Comparison of ENCODE assay signal across 8 cellular contexts in genomic region chr17:81869221-81870154, GRCh38. TPM values are rescaled to one million over a fixed set of nuclear protein-coding genes. Genes with fewer than 3 reads are reported as not detected.
DNase-seq lines count a peak whose midpoint lies in the region; ATAC-seq, FAIRE-seq and TF ChIP-seq lines count a peak whose summit lies in the region.

No MANE protein-coding gene starts in this region.

- H3K9me3 ChIP-seq in CD4-positive, alpha-beta memory T cell (ENCODE audit: control insufficient read depth in 1 of 2, low read length in 2 of 2) = no peaks in the 10 kb centered on the region
- H3K9me3 ChIP-seq in HUES6 (ENCODE audit: control insufficient read depth, insufficient read depth, low read depth, low read length) = no peaks in the 10 kb centered on the region
- H3K9me3 ChIP-seq in parathyroid adenoma (ENCODE audit: control insufficient read depth, low read length) = no peaks in the 10 kb centered on the region

- CTCF ChIA-PET in CD4-positive, alpha-beta memory T cell (lab: Charles Lee; ENCODE audit: partially characterized antibody) = interaction anchor here (0.7 to 1.2 kb wide), 5 partner anchors 10 to 58 kb away, joined by 3 to 5 read pairs (median 3); partner anchors contain the start of genes MAFG and MCRIP1

- peak overlapping the region; percentile 83 for H3K4me2 ChIP-seq in parathyroid adenoma (ENCODE audit: low read length)

- peak overlapping the region; percentile 85 to 92 (median 88) for H3K4me3 Mint-ChIP-seq in CD4-positive, alpha-beta memory T cell

- peaks cover 29% of the 10 kb centered on the region for H3K79me2 ChIP-seq in parathyroid adenoma

- H2AFZ ChIP-seq in parathyroid adenoma = no peak overlapping the region

- TF ChIP-seq CTCF in parathyroid adenoma (IDR thresholded peaks at IDR 0.05) = peak; percentile 91

- no peaks in the 10 kb centered on the region for H3K27me3 Mint-ChIP-seq in CD4-positive, alpha-beta memory T cell

- peaks cover 26% of the 10 kb centered on the region for H3K36me3 ChIP-seq in CD4-positive, alpha-beta memory T cell (ENCODE audit: insufficient read depth, low read length)
- peaks cover 33% of the 10 kb centered on the region for H3K36me3 ChIP-seq in HUES6 (ENCODE audit: control insufficient read depth, insufficient read depth, low read length)
- H3K36me3 ChIP-seq in parathyroid adenoma (ENCODE audit: control insufficient read depth, insufficient read depth, low read length) = no peaks in the 10 kb centered on the region

- DNase-seq in CD4-positive, alpha-beta memory T cell = peak in 2 of 5 donors; percentile 17 to 29
- DNase-seq in activated T-cell treated with anti-CD3 and anti-CD28 coated beads, Interleukin-2, amount 50 U/mL, for 1 hour = peak; percentile 57
- peak; percentile 67 to 72 for DNase-seq in frontal cortex (ENCODE audit: low spot score in 2 of 2)

- H3K9ac ChIP-seq in HUES6 (ENCODE audit: low read length) = peak overlapping the region; percentile 94
- no peak overlapping the region for H3K9ac ChIP-seq in parathyroid adenoma

- no peak for FAIRE-seq in frontal cortex (lab: Jason Lieb, UNC)

- H3K36me3 Mint-ChIP-seq in CD4-positive, alpha-beta memory T cell = peaks cover 8 to 25% of the 10 kb centered on the region in 2 donors

- peak overlapping the region; percentile 63 to 78 for H3K4me3 ChIP-seq in CD4-positive, alpha-beta memory T cell (ENCODE audit: low read length in 2 of 2)
- peak overlapping the region; percentile 65 for H3K4me3 ChIP-seq in HUES6 (ENCODE audit: low read depth, low read length)
- H3K4me3 ChIP-seq in parathyroid adenoma (ENCODE audit: low read depth, low read length) = peak overlapping the region; percentile 65

- no peaks in the 10 kb centered on the region for H3K27me3 ChIP-seq in CD4-positive, alpha-beta memory T cell (ENCODE audit: insufficient read depth, low read length)
- H3K27me3 ChIP-seq in HUES6 (ENCODE audit: control insufficient read depth, insufficient read depth, low read length) = no peaks in the 10 kb centered on the region
- H3K27me3 ChIP-seq in parathyroid adenoma (ENCODE audit: control insufficient read depth, insufficient read depth, low read length) = no peaks in the 10 kb centered on the region

- ATAC-seq in HG03135 (IDR thresholded peaks at IDR 0.05; ENCODE audit: unreplicated experiment) (no peak), HG03439 (IDR thresholded peaks at IDR 0.05; ENCODE audit: unreplicated experiment) (no peak), HG02885 (IDR thresholded peaks at IDR 0.05; ENCODE audit: poor library complexity, unreplicated experiment) (no peak)

- peak overlapping the region; percentile 91 for H3K27ac ChIP-seq in CD4-positive, alpha-beta memory T cell (ENCODE audit: low read depth, low read length)
- H3K27ac ChIP-seq in HUES6 (ENCODE audit: low read depth, low read length) = peak overlapping the region; percentile 74; the same call in 1 of the 2 replicates
- peak overlapping the region; percentile 67 for H3K27ac ChIP-seq in parathyroid adenoma

- H3K9me3 Mint-ChIP-seq in CD4-positive, alpha-beta memory T cell = peaks cover 0 to 7% (median 0%) of the 10 kb centered on the region in 8 donors

- peaks cover 55% of the 10 kb centered on the region for H3K4me1 ChIP-seq in CD4-positive, alpha-beta memory T cell (ENCODE audit: insufficient read depth, low read length)
- H3K4me1 ChIP-seq in HUES6 (ENCODE audit: control insufficient read depth, insufficient read depth, low read length) = peaks cover 38% of the 10 kb centered on the region
- peaks cover 20% of the 10 kb centered on the region for H3K4me1 ChIP-seq in parathyroid adenoma

- H3K4me1 Mint-ChIP-seq in CD4-positive, alpha-beta memory T cell = peaks cover 8 to 58% (median 34%) of the 10 kb centered on the region in 4 donors

- H3K27ac Mint-ChIP-seq in CD4-positive, alpha-beta memory T cell = peak overlapping the region; percentile 93 to 98 (median 95)

- POLR2A ChIA-PET in CD4-positive, alpha-beta memory T cell (lab: Charles Lee; ENCODE audit: partially characterized antibody) = interaction anchor here (0.8 to 5.2 kb wide), 20 partner anchors 9 to 359 kb away, joined by 3 to 99 read pairs (median 6); partner anchors contain the start of genes ACTG1, ALYREF, ANAPC11 and MAFG

- intact Hi-C loops in CD4-positive, alpha-beta memory T cell (cut with micrococcal nuclease) = loop anchor here (2.0 to 10.0 kb wide), 3 partner anchors 37 to 425 kb away; partner anchors contain the start of genes MCRIP1 and PCYT2

RNA-seq across cellular contexts. Expression of gene ARHGDIA, which starts 1.6 kb away (rescaled TPM):
- total RNA-seq in CD4-positive, alpha-beta memory T cell = 100 to 1,000 TPM; 380 to 382 TPM
- polyA plus RNA-seq in CD4-positive, alpha-beta memory T cell = 100 to 1,000 TPM in 1 of 2 donors, 10 to 100 TPM in 1; 84.8 to 205 TPM
- 22.4 TPM for total RNA-seq in frontal cortex

RNA-seq across cellular contexts. Expression of gene P4HB, which starts 9.2 kb away (rescaled TPM):
- 100 to 1,000 TPM; 392 to 409 TPM for total RNA-seq in CD4-positive, alpha-beta memory T cell
- polyA plus RNA-seq in CD4-positive, alpha-beta memory T cell = 100 to 1,000 TPM; 272 to 339 TPM
- total RNA-seq in frontal cortex = 66.0 TPM

RNA-seq across cellular contexts. Expression of gene ALYREF, which starts 21.9 kb away (rescaled TPM):
- 10 to 100 TPM; 47.2 to 47.7 TPM for total RNA-seq in CD4-positive, alpha-beta memory T cell
- 10 to 100 TPM; 23.3 to 50.8 TPM for polyA plus RNA-seq in CD4-positive, alpha-beta memory T cell
- 92.1 TPM for total RNA-seq in frontal cortex

RNA-seq across cellular contexts. Expression of gene ANAPC11, which starts 22.0 kb away (rescaled TPM):
- total RNA-seq in CD4-positive, alpha-beta memory T cell = 10 to 100 TPM; 53.8 to 57.0 TPM
- polyA plus RNA-seq in CD4-positive, alpha-beta memory T cell = 100 to 1,000 TPM; 262 to 267 TPM
- 60.3 TPM for total RNA-seq in frontal cortex

RNA-seq across cellular contexts. Expression of gene NPB, which starts 32.5 kb away (rescaled TPM):
- total RNA-seq in CD4-positive, alpha-beta memory T cell = under 1 TPM; 0.61 to 0.79 TPM
- not detected for polyA plus RNA-seq in CD4-positive, alpha-beta memory T cell
- total RNA-seq in frontal cortex = 1.2 TPM

Comparison
In these comparisons a context has a peak if more than half of its experiments do, and no peak if none do; other contexts are left out.
1. RNA of gene ARHGDIA, which starts 1.6 kb away (total RNA-seq): 380 to 382 TPM in CD4-positive, alpha-beta memory T cell; 22.4 TPM in frontal cortex (single experiment); every median in the first group is over 10 times any median in the second.
2. Peak in every context shown above with its lines, with median percentiles within 50 percentile points of each other: H3K27ac ChIP-seq and H3K4me3 ChIP-seq.